In genomic region chr2:168635065-168635577, GRCh38 we compare ENCODE assay signal across 11 cellular contexts.
A peak's percentile ranks its signal among the peaks of the same experiment; 100 is the strongest.
DNase-seq lines count a peak whose midpoint lies in the region; ATAC-seq and TF ChIP-seq lines count a peak whose summit lies in the region.
"Had no signal": no experiment of that assay in that cellular context is flagged by ENCODE, and none has a peak within 500 bp of the region (broad histone marks: within the 10 kb centered on the region; RNA-seq: fewer than 3 reads in every experiment).

No MANE protein-coding gene starts in this region.

- no peak for TF ChIP-seq POLR2A in gastroesophageal sphincter (IDR thresholded peaks at IDR 0.05)

- no peak overlapping the region for H4K8ac ChIP-seq in neuronal stem cell (ENCODE audit: low read depth, low read length)

- no peak overlapping the region for H3K4me2 ChIP-seq in neuronal stem cell (ENCODE audit: insufficient read depth, low read length, poor library complexity, severe bottlenecking)

- no peaks in the 10 kb centered on the region for H3K79me1 ChIP-seq in neuronal stem cell (ENCODE audit: low read depth, low read length)

- no peak overlapping the region for H3K14ac ChIP-seq in neuronal stem cell (ENCODE audit: low read length)

- H3K9me3 ChIP-seq in gastroesophageal sphincter (no peaks in the 10 kb centered on the region), neuronal stem cell (replicated peaks in 1 of 2; ENCODE audit: control insufficient read depth in 2 of 2, insufficient read depth in 1 of 2, low read depth in 1 of 2, low read length in 2 of 2) (no peaks in the 10 kb centered on the region)

- H3K4me1 ChIP-seq in gastroesophageal sphincter (peaks cover 17 to 68% (median 37%) of the 10 kb centered on the region in 3 donors), neuronal stem cell (ENCODE audit: control insufficient read depth in 2 of 2, insufficient read depth in 1 of 2, low read depth in 1 of 2, low read length in 2 of 2) (peaks cover 11 to 16% of the 10 kb centered on the region in 2 donors)
- H3K4me1 ChIP-seq: parathyroid adenoma had no signal

- no peak overlapping the region for H3K9ac ChIP-seq in neuronal stem cell (ENCODE audit: low read depth, low read length, poor library complexity)
- H3K9ac ChIP-seq: parathyroid adenoma had no signal

- no peak overlapping the region for H3K4me3 ChIP-seq in gastroesophageal sphincter
- no peak overlapping the region for H3K4me3 ChIP-seq in neuronal stem cell (ENCODE audit: low read length in 2 of 2)

- H2AFZ ChIP-seq in neuronal stem cell (ENCODE audit: low read length): no peak overlapping the region
- H2AFZ ChIP-seq: parathyroid adenoma had no signal

- no peak overlapping the region for H2BK5ac ChIP-seq in neuronal stem cell (ENCODE audit: low read length)

- H2AK5ac ChIP-seq in neuronal stem cell (ENCODE audit: low read depth, low read length): no peak overlapping the region

- H2BK15ac ChIP-seq in neuronal stem cell (ENCODE audit: low read length): no peak overlapping the region

- no peak overlapping the region for H2BK120ac ChIP-seq in neuronal stem cell (ENCODE audit: low read depth, low read length)

- ATAC-seq in gastroesophageal sphincter (peak; percentile 22), GM21447 (IDR thresholded peaks at IDR 0.05; ENCODE audit: unreplicated experiment) (no peak), GM21360 (IDR thresholded peaks at IDR 0.05; ENCODE audit: unreplicated experiment) (no peak), GM18519 (IDR thresholded peaks at IDR 0.05; ENCODE audit: low FRiP score, unreplicated experiment) (no peak)

- H3K27ac ChIP-seq in gastroesophageal sphincter: peak overlapping the region; percentile 80 to 99 (median 86)
- H3K27ac ChIP-seq in neuronal stem cell (replicated peaks; ENCODE audit: low read length): peak overlapping the region; percentile 12
- H3K27ac ChIP-seq: C4-2B, parathyroid adenoma had no signal

- no peaks in the 10 kb centered on the region for H3K27me3 ChIP-seq in gastroesophageal sphincter
- H3K27me3 ChIP-seq in neuronal stem cell (ENCODE audit: control insufficient read depth in 3 of 3, insufficient read depth in 3 of 3, low read depth in 1 of 3, low read length in 3 of 3): no peaks in the 10 kb centered on the region

- H4K91ac ChIP-seq in neuronal stem cell (ENCODE audit: low read depth, low read length, poor library complexity): no peak overlapping the region

- 0% methylated on average over 3 of the region's 3 CpGs; no CpG with 5 or more reads in 1 of the 2 donors for whole genome bisulfite sequencing in gastroesophageal sphincter (ENCODE audit: low coverage in 1 of 2), 2 donors
- WGBS in neuronal stem cell (ENCODE audit: extremely low coverage in 2 of 2, insufficient read length in 2 of 2, insufficient replicate concordance in 1 of 2), 2 donors: no CpG with 5 or more reads among the region's 3 CpGs

- peak overlapping the region; percentile 70 for H3K18ac ChIP-seq in neuronal stem cell (ENCODE audit: low read length)

- no peak for TF ChIP-seq CTCF in gastroesophageal sphincter (IDR thresholded peaks at IDR 0.05)

- no peak overlapping the region for H2BK12ac ChIP-seq in neuronal stem cell (ENCODE audit: low read length)

- no peak overlapping the region for H3K4ac ChIP-seq in neuronal stem cell (ENCODE audit: low read length)

- H3K23ac ChIP-seq in neuronal stem cell (ENCODE audit: low read depth, low read length, poor library complexity): no peak overlapping the region

- H3K36me3 ChIP-seq in gastroesophageal sphincter: no peaks in the 10 kb centered on the region
- H3K36me3 ChIP-seq in neuronal stem cell (replicated peaks in 1 of 2; ENCODE audit: control insufficient read depth in 2 of 2, insufficient read depth in 2 of 2, low read length in 2 of 2): no peaks in the 10 kb centered on the region

- TF ChIP-seq EP300 in gastroesophageal sphincter (IDR thresholded peaks at IDR 0.05): no peak

- DNase-seq in DMS79 treated with DMSO at 0.1 percent for 48 hours (lab: John Stamatoyannopoulos, UW): peak; percentile 90
- DNase-seq in NCI-H82 treated with DMSO at 0.1 percent for 48 hours (lab: John Stamatoyannopoulos, UW; ENCODE audit: unreplicated experiment): peak; percentile 88
- no peak for DNase-seq in neuronal stem cell (ENCODE audit: low spot score)
- DNase-seq in kidney tubule cell (ENCODE audit: low spot score): no peak
- DNase-seq: NK-92 treated with Interleukin-12 subunit alpha and Interleukin-12 subunit beta, amount 100 ng/mL, for 24 hours had no signal

Comparison
In these comparisons a context has a peak if more than half of its experiments do, and no peak if none do; other contexts are left out.
1. DNase-seq: peak in DMS79 treated with DMSO at 0.1 percent for 48 hours (single experiment) and NCI-H82 treated with DMSO at 0.1 percent for 48 hours (single experiment); none in neuronal stem cell (single experiment) and kidney tubule cell (single experiment).